ENCODE assay signal across 8 cellular contexts in the genomic region with DNA sequence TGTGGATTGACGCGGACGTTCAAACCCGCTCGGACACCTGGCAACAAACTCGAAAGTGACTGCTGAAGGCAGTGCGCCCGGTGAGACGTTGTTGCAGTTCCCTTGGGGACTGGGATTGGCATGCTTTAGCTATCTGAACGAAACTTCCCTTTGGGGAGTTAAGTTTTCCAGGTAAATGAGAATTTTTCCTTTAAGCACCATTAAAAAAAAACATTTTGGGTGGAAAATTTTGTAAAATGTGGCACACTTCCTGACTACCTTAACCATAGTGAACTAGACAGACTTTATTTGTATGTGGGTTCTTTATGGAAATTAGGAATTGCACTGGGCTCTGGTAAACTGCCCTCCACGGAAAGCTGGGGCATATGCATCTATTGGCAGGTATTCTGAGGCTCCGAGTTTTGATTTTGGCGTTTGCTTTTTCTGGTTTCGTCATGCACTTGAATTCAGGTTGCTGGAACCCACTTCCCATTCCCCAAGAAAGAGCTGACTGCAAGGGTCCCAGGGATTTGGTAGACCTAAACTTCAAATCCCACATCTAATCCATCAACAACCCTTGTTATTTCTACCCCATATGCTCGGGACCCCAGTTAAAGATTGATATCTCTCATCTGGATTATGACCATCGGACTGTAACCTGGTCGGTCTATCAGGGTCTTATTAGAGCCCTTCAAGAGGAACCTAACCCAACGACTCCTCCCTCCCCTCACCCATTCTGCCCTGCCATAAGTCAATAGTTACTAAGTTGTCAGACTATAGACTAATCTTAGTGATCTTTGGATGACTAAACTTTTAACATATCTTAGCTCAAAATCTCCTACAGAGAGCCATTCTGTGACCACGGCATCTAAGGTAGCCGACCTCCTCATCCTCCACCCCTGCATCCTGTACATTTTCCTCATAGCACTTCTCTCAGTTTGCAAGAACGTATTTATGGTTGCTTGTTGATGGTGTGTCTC. TPM values are rescaled to one million over a fixed set of nuclear protein-coding genes. Genes with fewer than 3 reads are reported as not detected.
DNase-seq lines count a peak whose midpoint lies in the region; ATAC-seq and TF ChIP-seq lines count a peak whose summit lies in the region.

No MANE protein-coding gene starts in this region.

- POLR2A ChIA-PET in MCF 10A (lab: Yijun Ruan, JAX): interaction anchor here (0.6 to 6.9 kb wide), 26 partner anchors 14 to 1084 kb away, joined by 3 to 41 read pairs (median 5); partner anchors contain the start of genes RSPH3 and TMEM181

- H3K4me1 Mint-ChIP-seq in CD14-positive monocyte (peaks cover 54% of the 10 kb centered on the region), MCF 10A (ENCODE audit: insufficient read depth, unreplicated experiment) (peaks cover 57% of the 10 kb centered on the region)

- H3K9me3 Mint-ChIP-seq in CD14-positive monocyte: no peaks in the 10 kb centered on the region
- H3K9me3 Mint-ChIP-seq in MCF 10A (ENCODE audit: unreplicated experiment): no peaks in the 10 kb centered on the region

- H3K27ac ChIP-seq in KOPT-K1 (ENCODE audit: low read depth, low read length, poor library complexity, severe bottlenecking): peak overlapping the region; percentile 74

- ATAC-seq in GM18870 (IDR thresholded peaks at IDR 0.05; ENCODE audit: unreplicated experiment): no peak

- intact Hi-C loops in CD14-positive monocyte (cut with micrococcal nuclease) (loop anchor here in 1 of 2 donors (10.0 kb wide), 1 partner anchor 49 kb away; no protein-coding TSS in a partner anchor), MCF 10A (cut with micrococcal nuclease) (no loop called here)

- TSS peak; percentile 91 for BruUV-seq in MCF 10A (replicated peaks; lab: Mats Ljungman, UMichigan)

- H3K4me3 Mint-ChIP-seq in CD14-positive monocyte (peak overlapping the region; percentile 88 to 89), MCF 10A (ENCODE audit: unreplicated experiment) (peak overlapping the region; percentile 93)

- H3K27ac Mint-ChIP-seq in CD14-positive monocyte: peak overlapping the region; percentile 83 to 96 (median 93)
- peak overlapping the region; percentile 94 for H3K27ac Mint-ChIP-seq in MCF 10A (ENCODE audit: low read depth, unreplicated experiment)

- H3K4me3 ChIP-seq in mononuclear cell (ENCODE audit: low read length): peak overlapping the region; percentile 98

- DNase-seq in CD14-positive monocyte (ENCODE audit: low spot score): no peak
- DNase-seq in MCF 10A (ENCODE audit: unreplicated experiment): no peak
- no peak for DNase-seq in activated CD4-positive, CD25-positive, alpha-beta regulatory T cell (lab: John Stamatoyannopoulos, UW)
- no peak for DNase-seq in activated CD4-positive, CD25-positive, alpha-beta regulatory T cell treated with anti-CD3 and anti-CD28 coated beads, Interleukin-2, amount 50 U/mL, for 72 hours
- DNase-seq in GDM1 (lab: John Stamatoyannopoulos, UW): no peak

- no peaks in the 10 kb centered on the region for H3K9me3 ChIP-seq in KOPT-K1 (ENCODE audit: insufficient read depth, low read length, poor library complexity, severe bottlenecking)
- no peaks in the 10 kb centered on the region for H3K9me3 ChIP-seq in mononuclear cell (ENCODE audit: low read depth, low read length)

- peaks cover 23 to 24% of the 10 kb centered on the region in 2 donors for H3K36me3 Mint-ChIP-seq in CD14-positive monocyte
- H3K36me3 Mint-ChIP-seq in MCF 10A (ENCODE audit: insufficient read depth, unreplicated experiment): peaks cover 18% of the 10 kb centered on the region

- peaks cover 11% of the 10 kb centered on the region for H3K36me3 ChIP-seq in KOPT-K1 (ENCODE audit: insufficient read depth, low read length)

- no peaks in the 10 kb centered on the region for H3K27me3 Mint-ChIP-seq in CD14-positive monocyte (ENCODE audit: low read depth in 3 of 3)
- no peaks in the 10 kb centered on the region for H3K27me3 Mint-ChIP-seq in MCF 10A (ENCODE audit: insufficient read depth, unreplicated experiment)

- H3K4me1 ChIP-seq in mononuclear cell (ENCODE audit: insufficient read depth, low read length): peaks cover 55% of the 10 kb centered on the region

- no peaks in the 10 kb centered on the region for H3K27me3 ChIP-seq in mononuclear cell (ENCODE audit: insufficient read depth, low read length)

- CTCF ChIA-PET in MCF 10A (lab: Yijun Ruan, JAX): interaction anchor here (0.5 to 4.5 kb wide), 13 partner anchors 14 to 1786 kb away, joined by 3 to 36 read pairs (median 3); no protein-coding TSS in a partner anchor

- TF ChIP-seq CTCF in CD14-positive monocyte (IDR thresholded peaks at IDR 0.05): no peak
- TF ChIP-seq CTCF in MCF 10A (IDR thresholded peaks at IDR 0.05; ENCODE audit: unreplicated experiment): no peak

RNA-seq across cellular contexts. Expression of gene DYNLT1, which starts 0.8 kb away (rescaled TPM):
- 100 to 1,000 TPM; 286 to 287 TPM for polyA plus RNA-seq in CD14-positive monocyte
- total RNA-seq in MCF 10A (2022): 122 and 156 TPM in 2 replicates
- total RNA-seq in mononuclear cell: 96.8 TPM

RNA-seq across cellular contexts. Expression of gene SYTL3, which starts 4.5 kb away (rescaled TPM):
- 10 to 100 TPM; 14.6 to 14.8 TPM for polyA plus RNA-seq in CD14-positive monocyte
- total RNA-seq in MCF 10A (2022): 0.65 and 0.83 TPM in 2 replicates
- total RNA-seq in mononuclear cell: 35.7 TPM

Comparison
In these comparisons a context has a peak if more than half of its experiments do, and no peak if none do; other contexts are left out.
1. RNA of gene SYTL3, which starts 4.5 kb away (total RNA-seq): 35.7 TPM in mononuclear cell (single experiment); 0.65 to 0.83 TPM in MCF 10A; every median in the first group is over 10 times any median in the second.